12 cellular contexts compared by ENCODE assay signal in the genomic region with DNA sequence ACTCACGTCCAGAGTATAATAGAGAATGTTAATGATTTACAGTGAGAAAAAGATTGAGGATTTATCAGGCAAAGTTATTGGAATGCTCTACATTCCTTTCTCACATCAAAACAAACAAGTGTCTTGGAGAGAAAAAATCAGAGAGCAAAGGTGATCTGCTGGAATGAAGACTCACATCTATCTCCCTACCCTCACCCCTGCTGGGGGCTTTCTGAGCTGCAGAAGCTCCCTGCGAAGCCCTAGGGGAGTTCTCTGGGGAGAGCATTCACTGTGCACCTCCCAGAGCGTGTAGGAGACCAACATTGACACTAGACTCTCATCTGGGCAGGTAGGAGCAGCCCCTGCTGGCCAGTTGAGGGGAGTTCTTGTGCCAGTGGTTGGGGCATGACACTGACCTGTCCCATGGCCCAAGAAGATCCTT.
A peak's percentile ranks its signal among the peaks of the same experiment; 100 is the strongest.
DNase-seq lines count a peak whose midpoint lies in the region; ATAC-seq and TF ChIP-seq lines count a peak whose summit lies in the region.
"Had no signal": no experiment of that assay in that cellular context is flagged by ENCODE, and none has a peak within 500 bp of the region (broad histone marks: within the 10 kb centered on the region; RNA-seq: fewer than 3 reads in every experiment).

No MANE protein-coding gene starts in this region.

- H3K27me3 Mint-ChIP-seq in activated T-helper 1 cell treated with anti-CD3 and anti-CD28 coated beads, Interleukin-12 subunit alpha, Interleukin-12 subunit beta, Interleukin-2, Interleukin-4 antibody, amounts not matched to agents 30 ng/mL and 10 ng/mL and 1 ng/mL, durations not matched to agents 14 hours and 24 hours and 36 hours (ENCODE audit: insufficient read depth): peaks cover 1% of the 10 kb centered on the region
- H3K27me3 Mint-ChIP-seq: stimulated activated naive CD8-positive, alpha-beta T cell treated with anti-CD3 and anti-CD28 coated beads, Interleukin-15, amount 100 ng/mL, for 72 hours had no signal

- POLR2A ChIA-PET in Panc1 (lab: Charles Lee): no interaction called here

- no peak overlapping the region for H3K27ac ChIP-seq in Panc1 (ENCODE audit: low read length)
- no peak overlapping the region for H3K27ac ChIP-seq in osteoblast (ENCODE audit: low read depth, low read length)
- H3K27ac ChIP-seq in dorsolateral prefrontal cortex: no peak overlapping the region

- H3K79me2 ChIP-seq in osteoblast (ENCODE audit: insufficient read depth, low read length): no peaks in the 10 kb centered on the region

- no peak overlapping the region for H3K4me3 ChIP-seq in Panc1 (ENCODE audit: low read depth in 2 of 2, low read length in 2 of 2)
- no peak overlapping the region for H3K4me3 ChIP-seq in osteoblast (ENCODE audit: insufficient read depth, low read length)
- no peak overlapping the region for H3K4me3 ChIP-seq in dorsolateral prefrontal cortex
- H3K4me3 ChIP-seq in mucosa of descending colon: no peak overlapping the region
- H3K4me3 ChIP-seq: lung had no signal

- TF ChIP-seq CTCF in Panc1 (IDR thresholded peaks at IDR 0.05): 0 out of 2 replicates have a peak, but pooled peaks have one; percentile 9
- peak; percentile 32 for TF ChIP-seq CTCF in osteoblast (IDR thresholded peaks at IDR 0.05; ENCODE audit: extremely low read depth, low read depth, low read length)
- peak in 2 of 56 donors; percentile 11 to 14 for TF ChIP-seq CTCF in dorsolateral prefrontal cortex (IDR thresholded peaks at IDR 0.05 in 54 of 56, conservative IDR thresholded peaks at IDR 0.05 in 2 of 56; ENCODE audit: low read depth in 1 of 56, partially characterized antibody in 56 of 56)
- no peak for TF ChIP-seq CTCF in mucosa of descending colon (IDR thresholded peaks at IDR 0.05)

- ATAC-seq in GM18502 (IDR thresholded peaks at IDR 0.05; ENCODE audit: poor library complexity, unreplicated experiment) (peak; percentile 70), HG02610 (IDR thresholded peaks at IDR 0.05; ENCODE audit: unreplicated experiment) (peak; percentile 78), Panc1 (no peak), mucosa of descending colon (no peak)
- ATAC-seq: activated CD8-positive, alpha-beta T cell treated with anti-CD3 and anti-CD28 coated beads for 36 hours; stimulated activated naive CD8-positive, alpha-beta T cell treated with anti-CD3 and anti-CD28 coated beads, Interleukin-15, amount 100 ng/mL, for 72 hours had no signal

- H3K36me3 ChIP-seq in Panc1 (ENCODE audit: control insufficient read depth, insufficient read depth, low read length) (no peaks in the 10 kb centered on the region), osteoblast (ENCODE audit: insufficient read depth, low read length) (no peaks in the 10 kb centered on the region), mucosa of descending colon (ENCODE audit: low read depth) (no peaks in the 10 kb centered on the region)

- H3K36me3 Mint-ChIP-seq in activated T-helper 1 cell treated with anti-CD3 and anti-CD28 coated beads, Interleukin-12 subunit alpha, Interleukin-12 subunit beta, Interleukin-2, Interleukin-4 antibody, amounts not matched to agents 30 ng/mL and 10 ng/mL and 1 ng/mL, durations not matched to agents 14 hours and 24 hours and 36 hours (ENCODE audit: low read depth): no peaks in the 10 kb centered on the region

- in situ Hi-C loops in Panc1 (cut with HindIII; ENCODE audit: low pct_unique_long_range_greater_than_20kb, low sequenced_read_pairs): no loop called here

- no peaks in the 10 kb centered on the region; the same call in 1 of the 2 replicates for H3K27me3 ChIP-seq in Panc1 (ENCODE audit: control insufficient read depth, insufficient read depth, low read length)
- H3K27me3 ChIP-seq in osteoblast (ENCODE audit: insufficient read depth, low read length): peaks cover 2% of the 10 kb centered on the region
- peaks cover 0 to 28% (median 0%) of the 10 kb centered on the region in 45 donors for H3K27me3 ChIP-seq in dorsolateral prefrontal cortex

- intact Hi-C loops in Panc1 (cut with micrococcal nuclease; ENCODE audit: unreplicated experiment): no loop called here
- intact Hi-C loops in dorsolateral prefrontal cortex (cut with DNase I): no loop called here
- intact Hi-C loops in mucosa of descending colon (cut with DNase I, micrococcal nuclease): no loop called here
- intact Hi-C loops in activated T-helper 1 cell treated with anti-CD3 and anti-CD28 coated beads, Interleukin-12 subunit alpha, Interleukin-12 subunit beta, Interleukin-2, Interleukin-4 antibody, amounts not matched to agents 30 ng/mL and 10 ng/mL and 1 ng/mL, durations not matched to agents 14 hours and 24 hours and 36 hours (cut with micrococcal nuclease): no loop called here

- H3K4me3 Mint-ChIP-seq in activated T-helper 1 cell treated with anti-CD3 and anti-CD28 coated beads, Interleukin-12 subunit alpha, Interleukin-12 subunit beta, Interleukin-2, Interleukin-4 antibody, amounts not matched to agents 30 ng/mL and 10 ng/mL and 1 ng/mL, durations not matched to agents 14 hours and 24 hours and 36 hours: no peak overlapping the region
- H3K4me3 Mint-ChIP-seq: activated CD8-positive, alpha-beta T cell treated with anti-CD3 and anti-CD28 coated beads for 36 hours; stimulated activated naive CD8-positive, alpha-beta T cell treated with anti-CD3 and anti-CD28 coated beads, Interleukin-15, amount 100 ng/mL, for 72 hours had no signal

- no peak overlapping the region for H2AFZ ChIP-seq in osteoblast (ENCODE audit: low read length)

- H3K4me1 ChIP-seq in Panc1 (ENCODE audit: control insufficient read depth, insufficient read depth, low read length) (no peaks in the 10 kb centered on the region), osteoblast (ENCODE audit: insufficient read depth, low read length) (no peaks in the 10 kb centered on the region), mucosa of descending colon (ENCODE audit: low read depth) (no peaks in the 10 kb centered on the region)

- CTCF ChIA-PET in Panc1 (lab: Charles Lee): no interaction called here

- no peak overlapping the region for H3K27ac Mint-ChIP-seq in activated T-helper 1 cell treated with anti-CD3 and anti-CD28 coated beads, Interleukin-12 subunit alpha, Interleukin-12 subunit beta, Interleukin-2, Interleukin-4 antibody, amounts not matched to agents 30 ng/mL and 10 ng/mL and 1 ng/mL, durations not matched to agents 14 hours and 24 hours and 36 hours
- H3K27ac Mint-ChIP-seq: activated CD8-positive, alpha-beta T cell treated with anti-CD3 and anti-CD28 coated beads for 36 hours; stimulated activated naive CD8-positive, alpha-beta T cell treated with anti-CD3 and anti-CD28 coated beads, Interleukin-15, amount 100 ng/mL, for 72 hours had no signal

- BruUV-seq in Panc1 (replicated peaks; lab: Mats Ljungman, UMichigan): no TSS peak

- H3K4me1 Mint-ChIP-seq in activated T-helper 1 cell treated with anti-CD3 and anti-CD28 coated beads, Interleukin-12 subunit alpha, Interleukin-12 subunit beta, Interleukin-2, Interleukin-4 antibody, amounts not matched to agents 30 ng/mL and 10 ng/mL and 1 ng/mL, durations not matched to agents 14 hours and 24 hours and 36 hours (ENCODE audit: low read depth): no peaks in the 10 kb centered on the region
- H3K4me1 Mint-ChIP-seq: stimulated activated naive CD8-positive, alpha-beta T cell treated with anti-CD3 and anti-CD28 coated beads, Interleukin-15, amount 100 ng/mL, for 72 hours had no signal

- H3K9me3 ChIP-seq in Panc1 (ENCODE audit: control insufficient read depth, insufficient read depth, low read depth, low read length) (no peaks in the 10 kb centered on the region), osteoblast (ENCODE audit: low read depth, low read length) (no peaks in the 10 kb centered on the region), mucosa of descending colon (no peaks in the 10 kb centered on the region)

- H3K9me3 Mint-ChIP-seq in activated T-helper 1 cell treated with anti-CD3 and anti-CD28 coated beads, Interleukin-12 subunit alpha, Interleukin-12 subunit beta, Interleukin-2, Interleukin-4 antibody, amounts not matched to agents 30 ng/mL and 10 ng/mL and 1 ng/mL, durations not matched to agents 14 hours and 24 hours and 36 hours: peaks cover 8% of the 10 kb centered on the region

- DNase-seq in Panc1 (ENCODE audit: low read depth, low spot score) (no peak), osteoblast (ENCODE audit: insufficient read length, low spot score, missing footprints) (no peak), dorsolateral prefrontal cortex (no peak), mucosa of descending colon (no peak)
- no peak for DNase-seq in activated CD4-positive, CD25-positive, alpha-beta regulatory T cell (lab: John Stamatoyannopoulos, UW)
- DNase-seq in activated T-helper 1 cell treated with anti-CD3 and anti-CD28 coated beads, Interleukin-12 subunit alpha, Interleukin-12 subunit beta, Interleukin-2, Interleukin-4 antibody, amounts not matched to agents 30 ng/mL and 10 ng/mL and 1 ng/mL, durations not matched to agents 14 hours and 24 hours and 36 hours (ENCODE audit: low spot score): no peak
- DNase-seq: activated CD8-positive, alpha-beta T cell treated with anti-CD3 and anti-CD28 coated beads for 36 hours; OCI-M1; stimulated activated naive CD8-positive, alpha-beta T cell treated with anti-CD3 and anti-CD28 coated beads, Interleukin-15, amount 100 ng/mL, for 72 hours had no signal

- no peaks in the 10 kb centered on the region for H4K20me1 ChIP-seq in osteoblast (ENCODE audit: insufficient read depth, low read length)

- no peak overlapping the region for H3K4me2 ChIP-seq in osteoblast (ENCODE audit: insufficient read depth, low read length)

Comparison
In these comparisons a context has a peak if more than half of its experiments do, and no peak if none do; other contexts are left out.
1. ATAC-seq: peak in GM18502 (single experiment) and HG02610 (single experiment); none in Panc1 (single experiment) and mucosa of descending colon (single experiment).